20 cellular contexts compared by ENCODE assay signal in the genomic region with DNA sequence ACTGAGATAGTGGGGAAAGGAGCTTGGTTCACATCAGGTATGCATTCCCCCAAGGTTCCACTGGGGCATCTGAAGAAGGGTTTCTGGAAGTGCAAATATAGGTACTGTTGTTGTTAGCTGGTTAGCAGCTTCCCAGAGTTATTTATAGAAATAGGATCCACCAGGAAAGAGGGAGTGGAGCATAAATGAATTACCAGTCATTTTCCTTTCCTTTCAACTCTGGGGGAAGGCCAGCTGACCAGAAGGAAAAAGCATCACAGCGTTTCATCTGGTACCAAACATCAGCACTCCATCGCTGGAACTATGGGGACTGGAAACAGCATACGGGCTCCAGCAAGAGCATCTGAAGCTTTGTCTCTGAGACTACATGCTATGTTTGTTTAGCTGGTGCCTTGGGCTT.
"Had no signal": no experiment of that assay in that cellular context is flagged by ENCODE, and none has a peak within 500 bp of the region (broad histone marks: within the 10 kb centered on the region; RNA-seq: fewer than 3 reads in every experiment).

No MANE protein-coding gene starts in this region.

- H3K9me3 Mint-ChIP-seq: activated naive CD4-positive, alpha-beta T cell treated with anti-CD3 and anti-CD28 coated beads, Interleukin-2, amount 50 U/mL, for 72 hours; activated T-helper 17 cell treated with anti-CD3 and anti-CD28 coated beads, Interleukin-2, amount 50 U/mL, for 72 hours; T-helper 2 cell treated with Interferon-gamma antibody and Interleukin-4, amounts not matched to agents 5 μg/mL and 100 μg/mL, for 36 hours had no signal

- H3K4me1 ChIP-seq: upper lobe of right lung had no signal

- H3K9me3 ChIP-seq: ovary, psoas muscle, right atrium auricular region, upper lobe of right lung had no signal

- H3K4me3 Mint-ChIP-seq: activated T-helper 17 cell treated with anti-CD3 and anti-CD28 coated beads, Interleukin-2, amount 50 U/mL, for 72 hours; naive thymus-derived CD4-positive, alpha-beta T cell; T-helper 2 cell treated with Interferon-gamma antibody and Interleukin-4, amounts not matched to agents 5 μg/mL and 100 μg/mL, for 36 hours had no signal

- H3K36me3 Mint-ChIP-seq: activated naive CD4-positive, alpha-beta T cell treated with anti-CD3 and anti-CD28 coated beads, Interleukin-2, amount 50 U/mL, for 72 hours; brain; naive thymus-derived CD4-positive, alpha-beta T cell had no signal

- H3K27ac Mint-ChIP-seq: activated naive CD4-positive, alpha-beta T cell treated with anti-CD3 and anti-CD28 coated beads, Interleukin-2, amount 50 U/mL, for 72 hours; activated T-helper 17 cell treated with anti-CD3 and anti-CD28 coated beads, Interleukin-2, amount 50 U/mL, for 72 hours; naive thymus-derived CD4-positive, alpha-beta T cell; T-helper 2 cell treated with Interferon-gamma antibody and Interleukin-4, amounts not matched to agents 5 μg/mL and 100 μg/mL, for 36 hours had no signal

- H3K27me3 ChIP-seq: ovary, right atrium auricular region, upper lobe of right lung had no signal

- ATAC-seq: activated naive CD4-positive, alpha-beta T cell treated with anti-CD3 and anti-CD28 coated beads, Interleukin-2, amount 50 U/mL, for 72 hours; activated T-helper 17 cell treated with anti-CD3 and anti-CD28 coated beads, Interleukin-2, amount 50 U/mL, for 72 hours; left lobe of liver; naive thymus-derived CD4-positive, alpha-beta T cell; psoas muscle; upper lobe of right lung had no signal

- H3K36me3 ChIP-seq: ovary, right atrium auricular region, upper lobe of right lung, WERI-Rb-1 had no signal

- H3K4me1 Mint-ChIP-seq: activated T-helper 17 cell treated with anti-CD3 and anti-CD28 coated beads, Interleukin-2, amount 50 U/mL, for 72 hours; naive thymus-derived CD4-positive, alpha-beta T cell had no signal

- H3K27ac ChIP-seq: ovary, psoas muscle, right atrium auricular region, upper lobe of right lung, WERI-Rb-1 had no signal

- H3K4me3 ChIP-seq: lung, ovary, psoas muscle, right atrium auricular region, upper lobe of right lung had no signal

- DNase-seq: activated CD4-positive, alpha-beta T cell treated with anti-CD3 and anti-CD28 coated beads for 1 hour; activated T-cell treated with anti-CD3 and anti-CD28 coated beads, Interleukin-2, amount 50 U/mL, for 1 hour; aorta; erythroblast; foreskin melanocyte; kidney; naive thymus-derived CD4-positive, alpha-beta T cell; ovary; psoas muscle; stimulated activated CD4-positive, alpha-beta T cell treated with anti-CD3 and anti-CD28 coated beads, Interleukin-4, amount 100 ng/mL, for 24 hours; stimulated activated naive CD4-positive, alpha-beta T cell treated with Interleukin-2 at 50 U/mL for 16 hours; upper lobe of right lung had no signal
